25 cellular contexts compared by ENCODE assay signal in the genomic region with DNA sequence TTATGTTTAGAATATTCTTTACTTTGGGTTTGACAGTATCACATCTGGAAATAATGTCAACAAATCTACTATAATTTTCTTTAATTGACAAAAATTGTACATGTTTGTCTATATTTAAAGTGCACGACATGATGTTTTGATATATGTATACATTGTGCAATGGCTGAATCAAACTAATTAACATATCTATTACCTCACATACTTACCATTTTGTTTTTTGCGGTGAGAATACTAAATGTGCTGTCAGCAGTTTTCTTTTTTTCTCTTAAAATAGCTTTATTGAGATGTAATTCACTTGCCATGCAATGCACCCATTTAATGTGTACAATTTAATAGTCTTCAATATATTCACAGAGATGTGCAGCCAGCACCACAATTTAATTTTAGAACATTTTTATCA. TPM values are rescaled to one million over a fixed set of nuclear protein-coding genes. Genes with fewer than 3 reads are reported as not detected.
"Had no signal": no experiment of that assay in that cellular context is flagged by ENCODE, and none has a peak within 500 bp of the region (broad histone marks: within the 10 kb centered on the region; RNA-seq: fewer than 3 reads in every experiment).

No MANE protein-coding gene starts in this region.

- H3K4me3 ChIP-seq: left lung, lower lobe of right lung, ovary, right atrium auricular region, sigmoid colon, spleen, tibial nerve, uterus had no signal

- H3K27me3 ChIP-seq: left lung, ovary, right atrium auricular region, sigmoid colon, spleen, tibial nerve, uterus had no signal

- H3K27ac ChIP-seq: left lung, lower lobe of right lung, ovary, right atrium auricular region, sigmoid colon, spleen, tibial nerve, uterus had no signal

- FAIRE-seq: kidney, small intestine had no signal

- H3K36me3 ChIP-seq: left lung, lower lobe of right lung, ovary, right atrium auricular region, sigmoid colon, spleen, tibial nerve, uterus had no signal

- H3K4me1 ChIP-seq: left lung, lower lobe of right lung, sigmoid colon, spleen, uterus had no signal

- H3K9me3 ChIP-seq: lower lobe of right lung, ovary, sigmoid colon, uterus had no signal

- DNase-seq: hypothalamus; immature natural killer cell; kidney; left colon; left lung; lower lobe of right lung; mesendoderm; naive thymus-derived CD4-positive, alpha-beta T cell; ovary; sigmoid colon; small intestine; spleen; stimulated activated CD4-positive, alpha-beta T cell treated with anti-CD3 and anti-CD28 coated beads, Interleukin-4, amount 100 ng/mL, for 4 hours; stimulated activated CD8-positive, alpha-beta memory T cell treated with anti-CD3 and anti-CD28 coated beads, Interleukin-4, amount 100 ng/mL, for 48 hours; stimulated activated naive CD4-positive, alpha-beta T cell treated with Interleukin-2 at 50 U/mL for 16 hours; stimulated activated naive CD8-positive, alpha-beta T cell treated with anti-CD3 and anti-CD28 coated beads, Interleukin-15, amount 100 ng/mL, for 72 hours; substantia nigra; uterus had no signal

RNA-seq across cellular contexts. Expression of a gene that starts 10.6 kb away (rescaled TPM):
- total RNA-seq: mononuclear cell; myocyte; naive thymus-derived CD4-positive, alpha-beta T cell; natural killer cell treated with Interleukin-12 subunit alpha and Interleukin-12 subunit beta and Interleukin-15 and Interleukin-18, amount 100 ng/mL, for 72 hours; pulmonary artery endothelial cell; temporal lobe had no signal
- polyA plus RNA-seq: immature natural killer cell; naive thymus-derived CD4-positive, alpha-beta T cell had no signal
